ENCODE assay signal across 14 cellular contexts in the genomic region with DNA sequence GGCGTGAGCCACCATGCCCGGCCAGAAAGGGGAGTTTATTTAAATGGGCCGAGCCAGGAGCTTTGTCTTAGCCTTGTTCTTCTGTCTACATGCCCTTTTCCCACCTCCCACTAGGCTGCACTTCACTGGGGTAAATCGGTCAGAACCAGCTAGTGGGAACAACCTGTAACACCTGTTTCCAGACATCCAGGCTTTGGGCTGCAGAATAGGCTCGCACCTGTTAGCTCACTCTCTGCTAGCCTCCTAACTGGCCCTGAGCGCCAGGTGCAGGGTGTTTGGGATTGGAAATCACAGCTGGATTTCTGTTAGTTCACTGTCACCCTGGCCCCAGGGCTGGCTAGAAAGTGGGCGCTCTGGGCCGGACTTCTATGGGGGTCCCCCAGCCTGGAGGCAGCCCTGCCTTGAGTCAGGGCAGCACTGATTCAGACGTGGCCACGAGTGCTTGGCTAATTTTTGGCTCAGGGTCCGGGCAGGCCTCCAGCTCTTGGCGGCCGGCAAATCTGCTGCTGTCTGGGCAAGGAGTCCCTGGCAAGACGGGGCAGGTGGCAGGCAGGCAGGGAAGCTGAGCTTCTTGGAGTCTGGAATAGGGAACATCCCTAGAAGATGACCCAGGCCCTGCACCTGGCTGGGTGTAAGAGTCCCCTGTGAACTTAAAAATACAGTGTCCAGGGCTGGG. TPM values are rescaled to one million over a fixed set of nuclear protein-coding genes. Genes with fewer than 3 reads are reported as not detected.
A peak's percentile ranks its signal among the peaks of the same experiment; 100 is the strongest.
DNase-seq lines count a peak whose midpoint lies in the region; ATAC-seq, FAIRE-seq and TF ChIP-seq lines count a peak whose summit lies in the region.
"Had no signal": no experiment of that assay in that cellular context is flagged by ENCODE, and none has a peak within 500 bp of the region (broad histone marks: within the 10 kb centered on the region; RNA-seq: fewer than 3 reads in every experiment).

No MANE protein-coding gene starts in this region.

- DNase-seq in MCF 10A (ENCODE audit: unreplicated experiment), result peak; percentile 80
- no peak for DNase-seq in mammary epithelial cell
- peak; percentile 35 for DNase-seq in astrocyte (ENCODE audit: low read depth)
- peak; percentile 78 for DNase-seq in left ventricle myocardium superior
- peak; percentile 32 for DNase-seq in transverse colon
- DNase-seq in upper lobe of right lung, result no peak
- DNase-seq: activated T-cell treated with anti-CD3 and anti-CD28 coated beads, Interleukin-2, amount 50 U/mL, for 48 hours; GF-D8 had no signal

- H3K4me2 ChIP-seq in mammary epithelial cell (ENCODE audit: insufficient read depth, low read depth, low read length) (no peak overlapping the region), astrocyte (ENCODE audit: low read length) (no peak overlapping the region)

- no peaks in the 10 kb centered on the region for H3K9me3 ChIP-seq in mammary epithelial cell (replicated peaks; ENCODE audit: insufficient read depth, low read length)
- H3K9me3 ChIP-seq in astrocyte (ENCODE audit: insufficient read depth, low read depth, low read length), result no peaks in the 10 kb centered on the region
- no peaks in the 10 kb centered on the region for H3K9me3 ChIP-seq in transverse colon
- H3K9me3 ChIP-seq in upper lobe of right lung, result no peaks in the 10 kb centered on the region

- H3K27ac ChIP-seq in mammary epithelial cell (ENCODE audit: insufficient read depth, low read depth, low read length) (no peak overlapping the region), astrocyte (ENCODE audit: low read depth, low read length) (no peak overlapping the region), transverse colon (peak overlapping the region; percentile 25 to 55 (median 52)), upper lobe of right lung (no peak overlapping the region)

- TF ChIP-seq EP300 in transverse colon (IDR thresholded peaks at IDR 0.05; ENCODE audit: low read depth), result no peak

- H3K27me3 Mint-ChIP-seq in MCF 10A (ENCODE audit: insufficient read depth, unreplicated experiment) (no peaks in the 10 kb centered on the region), astrocyte (ENCODE audit: low read depth, unreplicated experiment) (no peaks in the 10 kb centered on the region)

- no peaks in the 10 kb centered on the region for H3K4me1 ChIP-seq in mammary epithelial cell (ENCODE audit: insufficient read depth, low read length)
- H3K4me1 ChIP-seq in astrocyte (ENCODE audit: insufficient read depth, low read length), result peaks cover 2% of the 10 kb centered on the region
- H3K4me1 ChIP-seq in transverse colon, result peaks cover 0 to 11% (median 4%) of the 10 kb centered on the region in 4 donors
- no peaks in the 10 kb centered on the region for H3K4me1 ChIP-seq in upper lobe of right lung

- H3K27me3 ChIP-seq in mammary epithelial cell (ENCODE audit: insufficient read depth, low read length) (no peaks in the 10 kb centered on the region), astrocyte (ENCODE audit: insufficient read depth, low read length) (no peaks in the 10 kb centered on the region), transverse colon (no peaks in the 10 kb centered on the region), upper lobe of right lung (no peaks in the 10 kb centered on the region)

- in situ Hi-C loops in mammary epithelial cell (cut with MboI; ENCODE audit: low sequenced_read_pairs in 2 of 2), result no loop called here
- in situ Hi-C loops in transverse colon (cut with MboI; ENCODE audit: low pct_ligation_motif_present in 1 of 4, low pct_unique_long_range_greater_than_20kb in 1 of 4, low sequenced_read_pairs in 3 of 4), result loop anchor here in 1 of 4 donors (10.0 kb wide), 1 partner anchor 58 kb away; no protein-coding TSS in a partner anchor

- H3K4me3 Mint-ChIP-seq in MCF 10A (ENCODE audit: unreplicated experiment) (no peak overlapping the region), astrocyte (ENCODE audit: unreplicated experiment) (no peak overlapping the region)
- H3K4me3 Mint-ChIP-seq: WTC11 had no signal

- H3K36me3 ChIP-seq in mammary epithelial cell (ENCODE audit: insufficient read depth, low read length) (no peaks in the 10 kb centered on the region), astrocyte (ENCODE audit: insufficient read depth, low read length) (no peaks in the 10 kb centered on the region), transverse colon (no peaks in the 10 kb centered on the region), upper lobe of right lung (no peaks in the 10 kb centered on the region)

- WGBS in mammary epithelial cell (ENCODE audit: low coverage, missing lambda C conversion rate), result 24% methylated on average over 14 of the region's 14 CpGs
- 59% methylated on average over 14 of the region's 14 CpGs; no CpG with 5 or more reads in 1 of the 2 donors for WGBS in transverse colon (ENCODE audit: low coverage in 1 of 2), 2 donors

- dilution Hi-C loops in mammary epithelial cell (cut with HindIII; ENCODE audit: low sequenced_read_pairs), result no loop called here

- H3K9me3 Mint-ChIP-seq in MCF 10A (ENCODE audit: unreplicated experiment) (no peaks in the 10 kb centered on the region), astrocyte (ENCODE audit: unreplicated experiment) (no peaks in the 10 kb centered on the region)
- H3K9me3 Mint-ChIP-seq: WTC11 had no signal

- no peak for TF ChIP-seq POLR2A in transverse colon (IDR thresholded peaks at IDR 0.05)

- POLR2A ChIA-PET in MCF 10A (lab: Yijun Ruan, JAX), result interaction anchor here (0.6 to 2.1 kb wide), 12 partner anchors 9 to 65 kb away, joined by 3 to 11 read pairs (median 5); no protein-coding TSS in a partner anchor

- peaks cover 17% of the 10 kb centered on the region for H3K4me1 Mint-ChIP-seq in MCF 10A (ENCODE audit: insufficient read depth, unreplicated experiment)
- no peaks in the 10 kb centered on the region for H3K4me1 Mint-ChIP-seq in astrocyte (ENCODE audit: low read depth, unreplicated experiment)

- BruUV-seq in MCF 10A (replicated peaks; lab: Mats Ljungman, UMichigan), result no TSS peak
- no TSS peak for BruUV-seq in mammary epithelial cell (replicated peaks; lab: Mats Ljungman, UMichigan)

- ATAC-seq in left ventricle myocardium superior (peak; percentile 70), GM18517 (IDR thresholded peaks at IDR 0.05; ENCODE audit: unreplicated experiment) (no peak), GM19351 (IDR thresholded peaks at IDR 0.05; ENCODE audit: unreplicated experiment) (no peak), upper lobe of right lung (no peak)
- ATAC-seq: sciatic nerve, WTC11 had no signal

- peaks cover 32% of the 10 kb centered on the region for H3K36me3 Mint-ChIP-seq in MCF 10A (ENCODE audit: insufficient read depth, unreplicated experiment)
- peaks cover 5% of the 10 kb centered on the region for H3K36me3 Mint-ChIP-seq in astrocyte (ENCODE audit: low read depth, unreplicated experiment)

- CTCF ChIA-PET in MCF 10A (lab: Yijun Ruan, JAX), result interaction anchor here (0.6 to 1.3 kb wide), 5 partner anchors 12 to 85 kb away, joined by 3 to 8 read pairs (median 3); no protein-coding TSS in a partner anchor
- CTCF ChIA-PET in mammary epithelial cell (lab: Charles Lee; ENCODE audit: low non-redundant PET), result interaction anchor here (0.6 kb wide), 1 partner anchor 110 kb away, joined by 5 read pairs; no protein-coding TSS in a partner anchor

- H3K27ac Mint-ChIP-seq in MCF 10A (ENCODE audit: low read depth, unreplicated experiment), result peak overlapping the region; percentile 5
- H3K27ac Mint-ChIP-seq in astrocyte (ENCODE audit: unreplicated experiment), result no peak overlapping the region
- H3K27ac Mint-ChIP-seq: WTC11 had no signal

- no peaks in the 10 kb centered on the region for H4K20me1 ChIP-seq in mammary epithelial cell (ENCODE audit: insufficient read depth, low read length)
- peaks cover 65% of the 10 kb centered on the region for H4K20me1 ChIP-seq in astrocyte (ENCODE audit: insufficient read depth, low read length)

- intact Hi-C loops in MCF 10A (cut with micrococcal nuclease) (no loop called here), mammary epithelial cell (cut with micrococcal nuclease) (no loop called here), left ventricle myocardium superior (cut with micrococcal nuclease) (no loop called here), transverse colon (cut with DNase I; ENCODE audit: low total_unique reads) (loop anchor here (10.0 kb wide), 1 partner anchor 58 kb away; no protein-coding TSS in a partner anchor), upper lobe of right lung (cut with DNase I) (no loop called here)

- H3K4me3 ChIP-seq in mammary epithelial cell (replicated peaks in 1 of 3; ENCODE audit: insufficient read depth in 1 of 3, low read depth in 2 of 3, low read length in 3 of 3) (no peak overlapping the region), astrocyte (ENCODE audit: insufficient read depth, low read depth, low read length) (no peak overlapping the region), transverse colon (no peak overlapping the region), upper lobe of right lung (no peak overlapping the region)
- H3K4me3 ChIP-seq: lung had no signal

- H3K9ac ChIP-seq in mammary epithelial cell (ENCODE audit: insufficient read depth, low read length) (no peak overlapping the region), astrocyte (ENCODE audit: low read length) (no peak overlapping the region)

- TF ChIP-seq CTCF in MCF 10A (IDR thresholded peaks at IDR 0.05; ENCODE audit: unreplicated experiment), result no peak
- TF ChIP-seq CTCF in mammary epithelial cell (conservative IDR thresholded peaks at IDR 0.05 in 1 of 2, IDR thresholded peaks at IDR 0.05 in 1 of 2; ENCODE audit: extremely low read depth in 1 of 2, insufficient read depth in 1 of 2, low read depth in 1 of 2, low read length in 2 of 2), result no peak
- no peak for TF ChIP-seq CTCF in astrocyte (IDR thresholded peaks at IDR 0.05; ENCODE audit: insufficient read depth, low read depth, low read length)
- no peak for TF ChIP-seq CTCF in transverse colon (IDR thresholded peaks at IDR 0.05)
- no peak for TF ChIP-seq CTCF in upper lobe of right lung (IDR thresholded peaks at IDR 0.05)

- H3K79me2 ChIP-seq in mammary epithelial cell (ENCODE audit: insufficient read depth, low read length) (peaks cover 3% of the 10 kb centered on the region), astrocyte (ENCODE audit: insufficient read depth, low read length) (peaks cover 53% of the 10 kb centered on the region)

- no peak for FAIRE-seq in astrocyte (lab: Jason Lieb, UNC)
- FAIRE-seq: frontal cortex had no signal

- H2AFZ ChIP-seq in mammary epithelial cell (ENCODE audit: low read depth, low read length) (no peak overlapping the region), astrocyte (ENCODE audit: low read depth, low read length) (no peak overlapping the region)

RNA-seq across cellular contexts. Expression of a gene that starts 48.6 kb away (rescaled TPM):
- 77.6 and 83.1 TPM in 2 replicates for total RNA-seq in MCF 10A (2022)
- total RNA-seq in mammary epithelial cell, result 10 to 100 TPM; 21.0 to 35.1 TPM
- 10.4 TPM for polyA plus RNA-seq in mammary epithelial cell
- polyA minus RNA-seq in mammary epithelial cell, result 23.3 TPM
- 19.3 and 20.4 TPM in 2 replicates for total RNA-seq in astrocyte
- total RNA-seq in left ventricle myocardium superior, result 19.5 TPM
- total RNA-seq in transverse colon, result 10 to 100 TPM in 3 of 4 donors, 1 to 10 TPM in 1; 4.6 to 22.4 (median 14.7) TPM
- total RNA-seq in upper lobe of right lung, result 30.5 TPM

Comparison
In these comparisons a context has a peak if more than half of its experiments do, and no peak if none do; other contexts are left out.
1. DNase-seq: peak in MCF 10A (single experiment), astrocyte (single experiment), left ventricle myocardium superior (single experiment) and transverse colon (single experiment); none in mammary epithelial cell (single experiment) and upper lobe of right lung (single experiment).
2. H3K27ac ChIP-seq: peak in transverse colon (4 of 4); none in mammary epithelial cell (single experiment), astrocyte (single experiment) and upper lobe of right lung (single experiment).